Comparison of ENCODE assay signal across 8 cellular contexts in genomic region chr20:36051318-36052116, GRCh38.
DNase-seq lines count a peak whose midpoint lies in the region; ATAC-seq and TF ChIP-seq lines count a peak whose summit lies in the region.

No MANE protein-coding gene starts in this region.

- H3K36me3 ChIP-seq in skeletal muscle tissue (ENCODE audit: control insufficient read depth in 3 of 3, insufficient read depth in 3 of 3, low read length in 3 of 3) = no peaks in the 10 kb centered on the region

- peaks cover 6 to 9% (median 7%) of the 10 kb centered on the region in 3 donors for H3K4me1 ChIP-seq in skeletal muscle tissue (ENCODE audit: control insufficient read depth in 3 of 3, insufficient read depth in 3 of 3, low read length in 3 of 3)

- H3K4me3 ChIP-seq in HFF-Myc (replicated peaks; ENCODE audit: low read depth, low read length) = peak overlapping the region; percentile 85
- peak overlapping the region; percentile 92 for H3K4me3 ChIP-seq in WI38 (ENCODE audit: low read depth, low read length)
- peak overlapping the region; percentile 76 to 96 for H3K4me3 ChIP-seq in foreskin fibroblast (ENCODE audit: low read depth in 1 of 2, low read length in 2 of 2)
- peak overlapping the region; percentile 83 to 85 (median 84) for H3K4me3 ChIP-seq in skeletal muscle tissue (ENCODE audit: low read length in 3 of 3)

- DNase-seq in HFF-Myc (ENCODE audit: extremely low read depth, low read depth) = no peak
- DNase-seq in foreskin fibroblast = no peak
- DNase-seq in activated CD8-positive, alpha-beta memory T cell treated with anti-CD3 and anti-CD28 coated beads, Interleukin-2, amount 50 U/mL, for 48 hours = no peak

- ATAC-seq in HG02970 (IDR thresholded peaks at IDR 0.05; ENCODE audit: low FRiP score, unreplicated experiment) (no peak), HG02798 (IDR thresholded peaks at IDR 0.05; ENCODE audit: poor library complexity, unreplicated experiment) (no peak), GM19324 (IDR thresholded peaks at IDR 0.05; ENCODE audit: low FRiP score, unreplicated experiment) (no peak)

- TF ChIP-seq CTCF in HFF-Myc (IDR thresholded peaks at IDR 0.05; ENCODE audit: low read depth, low read length, missing control alignments) = no peak
- TF ChIP-seq CTCF in WI38 (IDR thresholded peaks at IDR 0.05; ENCODE audit: low read depth, low read length) = no peak
- TF ChIP-seq CTCF in foreskin fibroblast (IDR thresholded peaks at IDR 0.05; ENCODE audit: low read depth, low read length) = no peak

- peak overlapping the region; percentile 98 for H3K27ac ChIP-seq in skeletal muscle tissue (ENCODE audit: low read depth, low read length)

- H3K9me3 ChIP-seq in skeletal muscle tissue (ENCODE audit: control insufficient read depth in 3 of 3, low read length in 3 of 3) = no peaks in the 10 kb centered on the region

- H3K9ac ChIP-seq in skeletal muscle tissue (ENCODE audit: low read depth in 1 of 3, low read length in 3 of 3) = peak overlapping the region in 2 of 3 donors; percentile 54 to 96

- no peaks in the 10 kb centered on the region for H3K27me3 ChIP-seq in skeletal muscle tissue (ENCODE audit: control insufficient read depth in 3 of 3, insufficient read depth in 3 of 3, low read length in 3 of 3)
